ENCODE assay signal across 1 cellular context in the genomic region with DNA sequence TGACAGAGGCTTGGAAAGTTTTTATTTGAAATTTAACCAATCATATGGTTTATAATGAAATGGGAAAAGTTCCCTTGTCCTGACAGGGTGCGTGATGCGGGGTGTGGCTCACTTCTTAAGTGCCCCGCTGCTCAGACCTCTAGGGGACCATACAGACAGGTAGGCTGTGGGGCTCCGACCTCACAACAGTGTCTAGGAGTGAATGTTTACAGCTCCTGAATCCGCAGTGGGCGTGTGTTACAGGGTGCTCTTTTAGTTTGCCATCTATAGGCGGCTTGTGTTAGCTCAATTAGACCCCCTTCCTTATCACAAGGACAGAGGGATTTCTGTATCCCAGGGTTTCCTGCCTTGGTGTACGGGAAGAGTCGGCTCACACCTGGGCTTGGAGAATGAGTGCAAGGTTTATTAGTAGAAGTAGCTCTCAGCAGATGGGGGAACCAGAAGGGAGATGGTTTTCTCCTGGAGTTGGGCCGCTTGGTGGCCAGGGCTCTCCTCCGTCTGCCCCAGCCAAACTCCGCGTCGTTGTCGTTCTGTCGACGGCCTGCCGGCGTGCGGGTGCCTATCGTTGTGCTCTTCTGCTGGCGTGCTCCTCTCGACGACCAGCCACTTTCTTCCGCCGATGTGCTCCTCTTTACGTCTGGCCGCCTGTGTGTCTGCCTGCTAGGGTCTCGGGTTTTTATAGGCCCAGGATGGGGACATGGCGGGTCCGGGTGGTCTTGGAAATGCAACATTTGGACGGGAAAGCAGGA.
TF ChIP-seq lines count a peak whose summit lies in the region.

No MANE protein-coding gene starts in this region.

TF ChIP-seq in HepG2, 621 proteins besides CTCF, POLR2A, EP300 and RAD21 (continued from another document):
- TF ChIP-seq ZNF619 (CRISPR knock-in tag; IDR thresholded peaks at IDR 0.05) (0 out of 2 replicates have a peak, but pooled peaks have one; percentile 34), PRPF4 (IDR thresholded peaks at IDR 0.05; ENCODE audit: low read depth, low read length, poor library complexity, severe bottlenecking) (peak; percentile 83), NBN (conservative IDR thresholded peaks at IDR 0.05) (no peak), ZFY (CRISPR knock-in tag; IDR thresholded peaks at IDR 0.05) (0 out of 2 replicates have a peak, but pooled peaks have one; percentile 15), ZBTB38 (CRISPR knock-in tag; IDR thresholded peaks at IDR 0.05) (peak; percentile 96), CENPT (CRISPR knock-in tag; IDR thresholded peaks at IDR 0.05; ENCODE audit: low read depth) (no peak)
- TF ChIP-seq, protein P1, sequence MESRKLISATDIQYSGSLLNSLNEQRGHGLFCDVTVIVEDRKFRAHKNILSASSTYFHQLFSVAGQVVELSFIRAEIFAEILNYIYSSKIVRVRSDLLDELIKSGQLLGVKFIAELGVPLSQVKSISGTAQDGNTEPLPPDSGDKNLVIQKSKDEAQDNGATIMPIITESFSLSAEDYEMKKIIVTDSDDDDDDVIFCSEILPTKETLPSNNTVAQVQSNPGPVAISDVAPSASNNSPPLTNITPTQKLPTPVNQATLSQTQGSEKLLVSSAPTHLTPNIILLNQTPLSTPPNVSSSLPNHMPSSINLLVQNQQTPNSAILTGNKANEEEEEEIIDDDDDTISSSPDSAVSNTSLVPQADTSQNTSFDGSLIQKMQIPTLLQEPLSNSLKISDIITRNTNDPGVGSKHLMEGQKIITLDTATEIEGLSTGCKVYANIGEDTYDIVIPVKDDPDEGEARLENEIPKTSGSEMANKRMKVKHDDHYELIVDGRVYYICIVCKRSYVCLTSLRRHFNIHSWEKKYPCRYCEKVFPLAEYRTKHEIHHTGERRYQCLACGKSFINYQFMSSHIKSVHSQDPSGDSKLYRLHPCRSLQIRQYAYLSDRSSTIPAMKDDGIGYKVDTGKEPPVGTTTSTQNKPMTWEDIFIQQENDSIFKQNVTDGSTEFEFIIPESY (CRISPR knock-in tag; IDR thresholded peaks at IDR 0.05): 0 out of 2 replicates have a peak, but pooled peaks have one; percentile 26
- TF ChIP-seq, protein P2, sequence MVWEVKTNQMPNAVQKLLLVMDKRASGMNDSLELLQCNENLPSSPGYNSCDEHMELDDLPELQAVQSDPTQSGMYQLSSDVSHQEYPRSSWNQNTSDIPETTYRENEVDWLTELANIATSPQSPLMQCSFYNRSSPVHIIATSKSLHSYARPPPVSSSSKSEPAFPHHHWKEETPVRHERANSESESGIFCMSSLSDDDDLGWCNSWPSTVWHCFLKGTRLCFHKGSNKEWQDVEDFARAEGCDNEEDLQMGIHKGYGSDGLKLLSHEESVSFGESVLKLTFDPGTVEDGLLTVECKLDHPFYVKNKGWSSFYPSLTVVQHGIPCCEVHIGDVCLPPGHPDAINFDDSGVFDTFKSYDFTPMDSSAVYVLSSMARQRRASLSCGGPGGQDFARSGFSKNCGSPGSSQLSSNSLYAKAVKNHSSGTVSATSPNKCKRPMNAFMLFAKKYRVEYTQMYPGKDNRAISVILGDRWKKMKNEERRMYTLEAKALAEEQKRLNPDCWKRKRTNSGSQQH (CRISPR knock-in tag; IDR thresholded peaks at IDR 0.05; ENCODE audit: low read depth): no peak
